In the genomic region with DNA sequence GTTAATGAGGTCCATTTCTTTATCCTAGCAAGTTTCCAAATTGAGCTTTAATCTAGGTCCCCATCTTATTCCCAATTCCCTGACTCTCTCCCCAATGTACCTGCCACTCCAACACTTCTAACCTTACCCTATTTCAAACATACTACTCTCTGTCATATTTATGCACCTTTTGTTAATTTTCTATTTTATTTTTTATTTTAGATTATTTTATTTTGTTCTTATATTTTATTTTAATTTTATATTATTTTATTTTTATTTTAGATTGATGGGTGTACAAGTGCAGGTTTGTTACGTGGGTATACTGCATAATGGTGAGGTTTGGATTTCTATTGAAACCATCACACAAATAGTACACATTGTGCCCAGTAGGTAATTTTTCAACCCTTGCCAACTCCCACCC, we compare ENCODE assay signal across 11 cellular contexts.
"Had no signal": no experiment of that assay in that cellular context is flagged by ENCODE, and none has a peak within 500 bp of the region (broad histone marks: within the 10 kb centered on the region; RNA-seq: fewer than 3 reads in every experiment).

No MANE protein-coding gene starts in this region.

- FAIRE-seq: H1, H54 had no signal

- H3K4me3 Mint-ChIP-seq: GM23338, H9, HFFc6 had no signal

- H3K27ac Mint-ChIP-seq: GM23338, H9, HFFc6 had no signal

- H3K4me3 ChIP-seq: GM23248, GM23338, HAP-1 had no signal

- H3K27ac ChIP-seq: GM23248 had no signal

- H3K9ac ChIP-seq: GM23248 had no signal

- H3K9me3 ChIP-seq: HAP-1 had no signal

- H3K36me3 ChIP-seq: HAP-1 had no signal

- H3K4me1 Mint-ChIP-seq: GM23338 had no signal

- H3K4me1 ChIP-seq: HAP-1 had no signal

- ATAC-seq: GM23338, HCT116 had no signal

- DNase-seq: GM23248, GOT3, H7, H9, HCEC 1CT, HFFc6 had no signal

- H2AFZ ChIP-seq: GM23248, GM23338 had no signal

- H3K4me2 ChIP-seq: GM23338 had no signal

- H3K9me3 Mint-ChIP-seq: GM23338, H9 had no signal
